ENCODE assay signal across 8 cellular contexts in genomic region chr1:1324524-1325287, GRCh38. TPM values are rescaled to one million over a fixed set of nuclear protein-coding genes. Genes with fewer than 3 reads are reported as not detected.
DNase-seq lines count a peak whose midpoint lies in the region; ATAC-seq and TF ChIP-seq lines count a peak whose summit lies in the region.

Gene CPTP, plus strand, starts transcription at chr1:1324802. Its CDS starts 2,109 bp downstream, at chr1:1326911.
Gene INTS11, minus strand, starts transcription at chr1:1324660. Its CDS starts 52 bp downstream, at chr1:1324608.

- H3K9me3 ChIP-seq in A673 (ENCODE audit: low read depth, low read length, poor library complexity, severe bottlenecking): no peaks in the 10 kb centered on the region

- peak within 1 kb of the TSS; percentile 98 for H3K4me3 ChIP-seq in A673 (ENCODE audit: low read depth, low read length, poor library complexity, severe bottlenecking)

- H3K36me3 ChIP-seq in A673 (ENCODE audit: insufficient read depth, low read length, poor library complexity, severe bottlenecking): peaks cover 12% of the 10 kb centered on the region

- peaks cover 8% of the 10 kb centered on the region for H3K4me1 ChIP-seq in A673 (ENCODE audit: insufficient read depth, low read length, poor library complexity, severe bottlenecking)

- H3K27me3 ChIP-seq in A673 (replicated peaks; ENCODE audit: insufficient read depth, low read depth, low read length, poor library complexity): no peaks in the 10 kb centered on the region

- peak; percentile 73 for ATAC-seq in GM18858 (IDR thresholded peaks at IDR 0.05; ENCODE audit: unreplicated experiment)
- peak; percentile 70 for ATAC-seq in HG03066 (IDR thresholded peaks at IDR 0.05; ENCODE audit: low read depth, unreplicated experiment)

- no peak for TF ChIP-seq CTCF in A673 (conservative IDR thresholded peaks at IDR 0.05; ENCODE audit: low read depth, low read length)

- H3K27ac ChIP-seq in A673 (ENCODE audit: low read depth, low read length, poor library complexity, severe bottlenecking) (peak within 1 kb of the TSS; percentile 93), caudate nucleus (ENCODE audit: low read depth, low read length) (peak within 1 kb of the TSS; percentile 58)

- POLR2A ChIA-PET in A673 (lab: Charles Lee; ENCODE audit: low non-redundant PET): no interaction called here

- no TSS peak for BruUV-seq in A673 (replicated peaks; lab: Mats Ljungman, UMichigan)

- CTCF ChIA-PET in A673 (lab: Charles Lee): no interaction called here

- peak; percentile 94 for DNase-seq in A673 (ENCODE audit: low spot score)
- peak; percentile 87 for DNase-seq in NCI-H345 treated with DMSO at 0.1 percent for 48 hours (lab: John Stamatoyannopoulos, UW; ENCODE audit: unreplicated experiment)
- DNase-seq in activated CD4-positive, CD25-positive, alpha-beta regulatory T cell (lab: John Stamatoyannopoulos, UW): peak; percentile 93 to 95 (median 94)
- peak in 60 of 61 donors; percentile 32 to 93 (median 85) for DNase-seq in caudate nucleus (lab: John Stamatoyannopoulos, UW)
- peak; percentile 96 for DNase-seq in islet precursor cell
- peak; percentile 97 for DNase-seq in stimulated activated CD4-positive, alpha-beta T cell treated with anti-CD3 and anti-CD28 coated beads, Interleukin-12 subunit alpha, Interleukin-12 subunit beta, amount 100 ng/mL, for 4 hours

- intact Hi-C loops in A673 (cut with micrococcal nuclease; ENCODE audit: unreplicated experiment): no loop called here

RNA-seq across cellular contexts. Expression of gene CPTP, which starts in this region (rescaled TPM):
- total RNA-seq in A673 (2021): 17.0 and 20.8 TPM in 2 replicates

RNA-seq across cellular contexts. Expression of gene INTS11, which starts in this region (rescaled TPM):
- total RNA-seq in A673 (2021): 156 and 182 TPM in 2 replicates

Comparison
In these comparisons a context has a peak if more than half of its experiments do, and no peak if none do; other contexts are left out.
1. Peak in every context shown above with its lines: DNase-seq, ATAC-seq, H3K4me3 ChIP-seq and H3K27ac ChIP-seq.